ENCODE assay signal across 8 cellular contexts in genomic region chr14:63726499-63726898, GRCh38. TPM values are rescaled to one million over a fixed set of nuclear protein-coding genes. Genes with fewer than 3 reads are reported as not detected.
DNase-seq lines count a peak whose midpoint lies in the region; ATAC-seq and TF ChIP-seq lines count a peak whose summit lies in the region.

No MANE protein-coding gene starts in this region.

- H3K27ac Mint-ChIP-seq in activated CD8-positive, alpha-beta memory T cell treated with anti-CD3 and anti-CD28 coated beads, Interleukin-2, amount 10 ng/mL, durations not matched to agents 7 days and 5 days, result peak overlapping the region; percentile 96
- no peak overlapping the region for H3K27ac Mint-ChIP-seq in activated T-helper 2 cell treated with anti-CD3 and anti-CD28 coated beads, Interferon-gamma antibody, Interleukin-2, Interleukin-4, amounts not matched to agents 10 μg/mL and 5 μg/mL and 100 μg/mL, durations not matched to agents 14 hours and 24 hours and 36 hours

- intact Hi-C loops in activated T-helper 2 cell treated with anti-CD3 and anti-CD28 coated beads, Interferon-gamma antibody, Interleukin-2, Interleukin-4, amounts not matched to agents 10 μg/mL and 5 μg/mL and 100 μg/mL, durations not matched to agents 14 hours and 24 hours and 36 hours (cut with micrococcal nuclease), result loop anchor here (5.0 kb wide), 3 partner anchors 36 to 184 kb away; partner anchors contain the start of genes PPP2R5E and SYNE2

- H3K9me3 Mint-ChIP-seq in activated CD8-positive, alpha-beta memory T cell treated with anti-CD3 and anti-CD28 coated beads, Interleukin-2, amount 10 ng/mL, durations not matched to agents 7 days and 5 days (ENCODE audit: low read depth), result no peaks in the 10 kb centered on the region
- H3K9me3 Mint-ChIP-seq in activated T-helper 2 cell treated with anti-CD3 and anti-CD28 coated beads, Interferon-gamma antibody, Interleukin-2, Interleukin-4, amounts not matched to agents 10 μg/mL and 5 μg/mL and 100 μg/mL, durations not matched to agents 14 hours and 24 hours and 36 hours, result no peaks in the 10 kb centered on the region

- no peaks in the 10 kb centered on the region for H3K27me3 ChIP-seq in tibial nerve

- TF ChIP-seq CTCF in tibial nerve (IDR thresholded peaks at IDR 0.05), result no peak

- peaks cover 8% of the 10 kb centered on the region for H3K36me3 Mint-ChIP-seq in activated CD8-positive, alpha-beta memory T cell treated with anti-CD3 and anti-CD28 coated beads, Interleukin-2, amount 10 ng/mL, durations not matched to agents 7 days and 5 days
- peaks cover 18% of the 10 kb centered on the region for H3K36me3 Mint-ChIP-seq in activated T-helper 2 cell treated with anti-CD3 and anti-CD28 coated beads, Interferon-gamma antibody, Interleukin-2, Interleukin-4, amounts not matched to agents 10 μg/mL and 5 μg/mL and 100 μg/mL, durations not matched to agents 14 hours and 24 hours and 36 hours (ENCODE audit: low read depth)

- peaks cover 31% of the 10 kb centered on the region for H3K4me1 Mint-ChIP-seq in activated CD8-positive, alpha-beta memory T cell treated with anti-CD3 and anti-CD28 coated beads, Interleukin-2, amount 10 ng/mL, durations not matched to agents 7 days and 5 days
- peaks cover 29% of the 10 kb centered on the region for H3K4me1 Mint-ChIP-seq in activated T-helper 2 cell treated with anti-CD3 and anti-CD28 coated beads, Interferon-gamma antibody, Interleukin-2, Interleukin-4, amounts not matched to agents 10 μg/mL and 5 μg/mL and 100 μg/mL, durations not matched to agents 14 hours and 24 hours and 36 hours (ENCODE audit: low read depth)

- H3K4me3 ChIP-seq in tibial nerve, result peak overlapping the region; percentile 89 to 99 (median 95)

- peaks cover 14% of the 10 kb centered on the region for H3K27me3 Mint-ChIP-seq in activated CD8-positive, alpha-beta memory T cell treated with anti-CD3 and anti-CD28 coated beads, Interleukin-2, amount 10 ng/mL, durations not matched to agents 7 days and 5 days
- H3K27me3 Mint-ChIP-seq in activated T-helper 2 cell treated with anti-CD3 and anti-CD28 coated beads, Interferon-gamma antibody, Interleukin-2, Interleukin-4, amounts not matched to agents 10 μg/mL and 5 μg/mL and 100 μg/mL, durations not matched to agents 14 hours and 24 hours and 36 hours (ENCODE audit: low read depth), result peaks cover 18% of the 10 kb centered on the region

- H3K4me1 ChIP-seq in tibial nerve, result peaks cover 0 to 31% (median 9%) of the 10 kb centered on the region in 4 donors

- 4 to 6% methylated on average over 5 of the region's 5 CpGs for WGBS in tibial nerve, 2 donors

- no peaks in the 10 kb centered on the region for H3K9me3 ChIP-seq in tibial nerve

- no peak for TF ChIP-seq POLR2A in tibial nerve (IDR thresholded peaks at IDR 0.05)

- no peak for TF ChIP-seq EP300 in tibial nerve (IDR thresholded peaks at IDR 0.05)

- H3K4me3 Mint-ChIP-seq in activated CD8-positive, alpha-beta memory T cell treated with anti-CD3 and anti-CD28 coated beads, Interleukin-2, amount 10 ng/mL, durations not matched to agents 7 days and 5 days, result peak overlapping the region; percentile 98
- H3K4me3 Mint-ChIP-seq in activated T-helper 2 cell treated with anti-CD3 and anti-CD28 coated beads, Interferon-gamma antibody, Interleukin-2, Interleukin-4, amounts not matched to agents 10 μg/mL and 5 μg/mL and 100 μg/mL, durations not matched to agents 14 hours and 24 hours and 36 hours (ENCODE audit: low read depth), result peak overlapping the region; percentile 100

- ATAC-seq in activated CD8-positive, alpha-beta memory T cell treated with anti-CD3 and anti-CD28 coated beads, Interleukin-2, amount 10 ng/mL, durations not matched to agents 7 days and 5 days, result no peak
- ATAC-seq in left lobe of liver, result peak; percentile 5

- DNase-seq in activated CD8-positive, alpha-beta memory T cell treated with anti-CD3 and anti-CD28 coated beads, Interleukin-2, amount 10 ng/mL, durations not matched to agents 7 days and 5 days, result no peak
- DNase-seq in activated CD8-positive, alpha-beta memory T cell treated with anti-CD3 and anti-CD28 coated beads for 24 hours, result no peak
- DNase-seq in activated T-helper 2 cell treated with anti-CD3 and anti-CD28 coated beads, Interferon-gamma antibody, Interleukin-2, Interleukin-4, amounts not matched to agents 10 μg/mL and 5 μg/mL and 100 μg/mL, durations not matched to agents 14 hours and 24 hours and 36 hours (ENCODE audit: low spot score), result no peak
- no peak for DNase-seq in left lobe of liver (ENCODE audit: low spot score)
- no peak for DNase-seq in tibial nerve (ENCODE audit: low spot score in 2 of 2)
- no peak for DNase-seq in NCI-H1105 treated with DMSO at 0.1 percent for 48 hours (lab: John Stamatoyannopoulos, UW)
- no peak for DNase-seq in GF-D8 (lab: John Stamatoyannopoulos, UW)
- no peak for DNase-seq in AML-193 (lab: John Stamatoyannopoulos, UW)

- peak overlapping the region in 3 of 4 donors; percentile 51 to 93 (median 87) for H3K27ac ChIP-seq in tibial nerve

- CTCF ChIA-PET in activated CD8-positive, alpha-beta memory T cell treated with anti-CD3 and anti-CD28 coated beads, Interleukin-2, amount 10 ng/mL, durations not matched to agents 7 days and 5 days (lab: Charles Lee), result interaction anchor here (0.6 to 1.8 kb wide), 6 partner anchors 9 to 184 kb away, joined by 3 to 9 read pairs (median 4); partner anchors contain the start of gene PPP2R5E

- peaks cover 0 to 4% (median 0%) of the 10 kb centered on the region in 3 donors for H3K36me3 ChIP-seq in tibial nerve

RNA-seq across cellular contexts. Expression of gene SGPP1, which starts 1.4 kb away (rescaled TPM):
- 10 to 100 TPM; 16.5 to 17.4 TPM for total RNA-seq in activated CD8-positive, alpha-beta memory T cell treated with anti-CD3 and anti-CD28 coated beads, Interleukin-2, amount 10 ng/mL, durations not matched to agents 7 days and 5 days
- 13.0 and 14.0 TPM in 2 replicates for total RNA-seq in activated T-helper 2 cell treated with anti-CD3 and anti-CD28 coated beads, Interferon-gamma antibody, Interleukin-2, Interleukin-4, amounts not matched to agents 10 μg/mL and 5 μg/mL and 100 μg/mL, durations not matched to agents 14 hours and 24 hours and 36 hours
- total RNA-seq in left lobe of liver (15.5 TPM), tibial nerve (10 to 100 TPM; 31.2 to 43.5 (median 35.3) TPM)
